ENCODE assay signal across 10 cellular contexts in the genomic region with DNA sequence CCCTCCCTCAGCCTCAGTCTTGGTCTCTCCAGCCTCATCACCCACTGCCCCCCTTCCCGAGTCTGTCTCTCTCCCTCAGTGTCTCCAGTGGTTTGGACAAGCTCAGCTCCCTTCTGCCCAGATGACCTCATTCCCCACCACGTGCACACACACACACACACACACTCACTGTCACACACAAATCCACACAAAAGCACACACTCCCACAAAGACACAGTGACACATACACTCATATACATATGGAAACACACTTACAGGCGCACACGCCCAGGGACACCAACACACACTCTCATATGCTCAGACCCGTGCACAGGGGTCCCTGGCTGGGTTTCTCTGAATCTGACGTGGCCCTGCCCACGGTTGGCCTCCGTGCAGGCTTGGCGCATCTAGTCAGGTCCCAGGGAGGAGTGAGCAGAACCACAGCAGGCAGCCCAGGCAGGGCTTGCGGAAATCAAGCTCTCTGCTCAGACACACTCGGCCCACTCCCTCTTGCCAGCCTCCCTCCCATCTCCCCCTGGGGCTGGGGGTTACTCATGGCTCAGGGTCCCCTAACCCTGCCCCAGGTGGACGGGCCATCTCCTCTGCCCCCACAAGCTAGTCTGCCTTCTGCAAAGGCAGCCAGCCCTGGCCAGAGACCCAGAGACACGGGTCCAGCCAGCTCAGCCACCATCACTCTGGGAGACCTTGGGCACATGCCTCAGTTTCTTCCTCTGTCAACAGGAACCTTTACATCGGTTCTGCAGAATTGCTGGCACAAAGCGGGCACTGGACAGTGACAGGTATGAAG. TPM values are rescaled to one million over a fixed set of nuclear protein-coding genes. Genes with fewer than 3 reads are reported as not detected.
A peak's percentile ranks its signal among the peaks of the same experiment; 100 is the strongest.
DNase-seq lines count a peak whose midpoint lies in the region; ATAC-seq and TF ChIP-seq lines count a peak whose summit lies in the region.
"Had no signal": no experiment of that assay in that cellular context is flagged by ENCODE, and none has a peak within 500 bp of the region (broad histone marks: within the 10 kb centered on the region; RNA-seq: fewer than 3 reads in every experiment).

No MANE protein-coding gene starts in this region.

- intact Hi-C loops in activated CD8-positive, alpha-beta T cell treated with anti-CD3 and anti-CD28 coated beads for 36 hours (cut with micrococcal nuclease) = no loop called here

- DNase-seq in HCEC 1CT (peak; percentile 24), astrocyte of the hippocampus (ENCODE audit: low read depth, low spot score) (peak; percentile 94), kidney glomerular epithelial cell (lab: John Stamatoyannopoulos, UW) (peak; percentile 63), smooth muscle cell (lab: John Stamatoyannopoulos, UW; ENCODE audit: unreplicated experiment) (peak; percentile 55), DMS 273 treated with DMSO at 0.1 percent for 48 hours (lab: John Stamatoyannopoulos, UW) (no peak)
- no peak for DNase-seq in activated CD8-positive, alpha-beta memory T cell treated with anti-CD3 and anti-CD28 coated beads, Interleukin-2, amount 10 ng/mL, durations not matched to agents 7 days and 5 days
- no peak for DNase-seq in activated CD8-positive, alpha-beta T cell treated with anti-CD3 and anti-CD28 coated beads for 36 hours
- no peak for DNase-seq in activated naive CD4-positive, alpha-beta T cell treated with anti-CD3 and anti-CD28 coated beads, Interleukin-2, amount 50 U/mL, for 72 hours (ENCODE audit: low spot score in 2 of 2)
- DNase-seq: DMS79 treated with DMSO at 0.1 percent for 48 hours, NCI-H1105 treated with DMSO at 0.1 percent for 48 hours had no signal

- H3K9me3 Mint-ChIP-seq in activated CD8-positive, alpha-beta memory T cell treated with anti-CD3 and anti-CD28 coated beads, Interleukin-2, amount 10 ng/mL, durations not matched to agents 7 days and 5 days (ENCODE audit: low read depth) = peaks cover 3% of the 10 kb centered on the region
- peaks cover 9% of the 10 kb centered on the region for H3K9me3 Mint-ChIP-seq in activated CD8-positive, alpha-beta T cell treated with anti-CD3 and anti-CD28 coated beads for 36 hours
- peaks cover 6 to 8% of the 10 kb centered on the region in 2 donors for H3K9me3 Mint-ChIP-seq in activated naive CD4-positive, alpha-beta T cell treated with anti-CD3 and anti-CD28 coated beads, Interleukin-2, amount 50 U/mL, for 72 hours

- WGBS in smooth muscle cell (ENCODE audit: low lambda C conversion rate) = 49% methylated on average over 14 of the region's 15 CpGs

- TF ChIP-seq CTCF in smooth muscle cell (IDR thresholded peaks at IDR 0.05; ENCODE audit: borderline replicate concordance, insufficient read depth, poor library complexity, severe bottlenecking) = no peak
- TF ChIP-seq CTCF in activated CD8-positive, alpha-beta T cell treated with anti-CD3 and anti-CD28 coated beads for 36 hours (IDR thresholded peaks at IDR 0.05) = no peak

- no peaks in the 10 kb centered on the region for H3K36me3 ChIP-seq in smooth muscle cell (ENCODE audit: low read depth)

- H3K36me3 Mint-ChIP-seq in activated CD8-positive, alpha-beta memory T cell treated with anti-CD3 and anti-CD28 coated beads, Interleukin-2, amount 10 ng/mL, durations not matched to agents 7 days and 5 days = no peaks in the 10 kb centered on the region
- H3K36me3 Mint-ChIP-seq in activated CD8-positive, alpha-beta T cell treated with anti-CD3 and anti-CD28 coated beads for 36 hours (ENCODE audit: low read depth) = no peaks in the 10 kb centered on the region
- peaks cover 8 to 15% of the 10 kb centered on the region in 2 donors for H3K36me3 Mint-ChIP-seq in activated naive CD4-positive, alpha-beta T cell treated with anti-CD3 and anti-CD28 coated beads, Interleukin-2, amount 50 U/mL, for 72 hours

- CTCF ChIA-PET in activated CD8-positive, alpha-beta memory T cell treated with anti-CD3 and anti-CD28 coated beads, Interleukin-2, amount 10 ng/mL, durations not matched to agents 7 days and 5 days (lab: Charles Lee) = interaction anchor here (1.4 kb wide), 1 partner anchor 33 kb away, joined by 6 read pairs; no protein-coding TSS in a partner anchor
- CTCF ChIA-PET in activated CD8-positive, alpha-beta T cell treated with anti-CD3 and anti-CD28 coated beads for 36 hours (lab: Charles Lee) = interaction anchor here (1.4 kb wide), 1 partner anchor 14 kb away, joined by 3 read pairs; no protein-coding TSS in a partner anchor

- no peaks in the 10 kb centered on the region for H3K4me1 Mint-ChIP-seq in activated CD8-positive, alpha-beta memory T cell treated with anti-CD3 and anti-CD28 coated beads, Interleukin-2, amount 10 ng/mL, durations not matched to agents 7 days and 5 days
- H3K4me1 Mint-ChIP-seq in activated CD8-positive, alpha-beta T cell treated with anti-CD3 and anti-CD28 coated beads for 36 hours (ENCODE audit: low read depth) = no peaks in the 10 kb centered on the region

- no peak overlapping the region for H3K4me3 ChIP-seq in smooth muscle cell

- POLR2A ChIA-PET in activated CD8-positive, alpha-beta T cell treated with anti-CD3 and anti-CD28 coated beads for 36 hours (lab: Charles Lee) = no interaction called here

- H3K27ac ChIP-seq in smooth muscle cell (ENCODE audit: low read depth) = peak overlapping the region; percentile 84

- H3K79me2 ChIP-seq in smooth muscle cell (ENCODE audit: low read depth) = no peaks in the 10 kb centered on the region

- no peaks in the 10 kb centered on the region for H3K27me3 ChIP-seq in smooth muscle cell (ENCODE audit: low read depth)

- H2AFZ ChIP-seq in smooth muscle cell (ENCODE audit: low read depth) = no peak overlapping the region

- H3K27me3 Mint-ChIP-seq in activated CD8-positive, alpha-beta memory T cell treated with anti-CD3 and anti-CD28 coated beads, Interleukin-2, amount 10 ng/mL, durations not matched to agents 7 days and 5 days = peaks cover 15% of the 10 kb centered on the region
- H3K27me3 Mint-ChIP-seq in activated CD8-positive, alpha-beta T cell treated with anti-CD3 and anti-CD28 coated beads for 36 hours = peaks cover 11% of the 10 kb centered on the region

- H3K9me3 ChIP-seq in smooth muscle cell (replicated peaks; ENCODE audit: low read depth) = no peaks in the 10 kb centered on the region

- H3K4me3 Mint-ChIP-seq in activated CD8-positive, alpha-beta memory T cell treated with anti-CD3 and anti-CD28 coated beads, Interleukin-2, amount 10 ng/mL, durations not matched to agents 7 days and 5 days = no peak overlapping the region
- no peak overlapping the region for H3K4me3 Mint-ChIP-seq in activated CD8-positive, alpha-beta T cell treated with anti-CD3 and anti-CD28 coated beads for 36 hours

- H3K9ac ChIP-seq in smooth muscle cell (ENCODE audit: low read depth) = peak overlapping the region; percentile 18

- no peak for ATAC-seq in activated CD8-positive, alpha-beta memory T cell treated with anti-CD3 and anti-CD28 coated beads, Interleukin-2, amount 10 ng/mL, durations not matched to agents 7 days and 5 days
- no peak for ATAC-seq in activated CD8-positive, alpha-beta T cell treated with anti-CD3 and anti-CD28 coated beads for 36 hours
- no peak for ATAC-seq in activated naive CD4-positive, alpha-beta T cell treated with anti-CD3 and anti-CD28 coated beads, Interleukin-2, amount 50 U/mL, for 72 hours

- H3F3A ChIP-seq in smooth muscle cell (ENCODE audit: low read depth) = no peaks in the 10 kb centered on the region

- no peaks in the 10 kb centered on the region for H4K20me1 ChIP-seq in smooth muscle cell (ENCODE audit: low read depth)

- H3K4me2 ChIP-seq in smooth muscle cell = peak overlapping the region; percentile 17

- H3K27ac Mint-ChIP-seq in activated CD8-positive, alpha-beta memory T cell treated with anti-CD3 and anti-CD28 coated beads, Interleukin-2, amount 10 ng/mL, durations not matched to agents 7 days and 5 days = no peak overlapping the region
- H3K27ac Mint-ChIP-seq in activated CD8-positive, alpha-beta T cell treated with anti-CD3 and anti-CD28 coated beads for 36 hours = no peak overlapping the region
- peak overlapping the region in 1 of 2 donors; percentile 1 for H3K27ac Mint-ChIP-seq in activated naive CD4-positive, alpha-beta T cell treated with anti-CD3 and anti-CD28 coated beads, Interleukin-2, amount 50 U/mL, for 72 hours

- peaks cover 31% of the 10 kb centered on the region for H3K4me1 ChIP-seq in smooth muscle cell (ENCODE audit: low read depth)

RNA-seq across cellular contexts. Expression of gene FAM131C, which starts 38.5 kb away (rescaled TPM):
- 0.76 and 1.5 TPM in 2 replicates for total RNA-seq in smooth muscle cell
- polyA plus RNA-seq in smooth muscle cell = 1.4 and 2.4 TPM in 2 replicates
- 1 to 10 TPM in 1 of 2 experiments, under 1 TPM in 1; 0.91 to 1.8 TPM for total RNA-seq in activated CD8-positive, alpha-beta memory T cell treated with anti-CD3 and anti-CD28 coated beads, Interleukin-2, amount 10 ng/mL, durations not matched to agents 7 days and 5 days
- under 1 TPM; 0.70 to 0.87 TPM for total RNA-seq in activated CD8-positive, alpha-beta T cell treated with anti-CD3 and anti-CD28 coated beads for 36 hours
- 1 to 10 TPM in 1 of 2 donors, not detected in 1; 1.2 TPM for total RNA-seq in activated naive CD4-positive, alpha-beta T cell treated with anti-CD3 and anti-CD28 coated beads, Interleukin-2, amount 50 U/mL, for 72 hours

RNA-seq across cellular contexts. Expression of gene EPHA2, which starts 43.9 kb away (rescaled TPM):
- total RNA-seq in smooth muscle cell = 34.8 and 41.1 TPM in 2 replicates
- polyA plus RNA-seq in smooth muscle cell = 27.3 and 48.4 TPM in 2 replicates
- not detected for total RNA-seq in activated CD8-positive, alpha-beta memory T cell treated with anti-CD3 and anti-CD28 coated beads, Interleukin-2, amount 10 ng/mL, durations not matched to agents 7 days and 5 days
- total RNA-seq in activated CD8-positive, alpha-beta T cell treated with anti-CD3 and anti-CD28 coated beads for 36 hours = not detected
- total RNA-seq in activated naive CD4-positive, alpha-beta T cell treated with anti-CD3 and anti-CD28 coated beads, Interleukin-2, amount 50 U/mL, for 72 hours = under 1 TPM; 0.07 to 0.16 TPM

Comparison
In these comparisons a context has a peak if more than half of its experiments do, and no peak if none do; other contexts are left out.
1. DNase-seq: peak in HCEC 1CT (single experiment), astrocyte of the hippocampus (single experiment), kidney glomerular epithelial cell (single experiment) and smooth muscle cell (single experiment); none in activated CD8-positive, alpha-beta memory T cell treated with anti-CD3 and anti-CD28 coated beads, Interleukin-2, amount 10 ng/mL, durations not matched to agents 7 days and 5 days (single experiment), DMS 273 treated with DMSO at 0.1 percent for 48 hours (single experiment), activated CD8-positive, alpha-beta T cell treated with anti-CD3 and anti-CD28 coated beads for 36 hours (single experiment) and activated naive CD4-positive, alpha-beta T cell treated with anti-CD3 and anti-CD28 coated beads, Interleukin-2, amount 50 U/mL, for 72 hours (0 of 2).
2. RNA of gene EPHA2, which starts 43.9 kb away (total RNA-seq): 34.8 to 41.1 TPM in smooth muscle cell; not detected in activated CD8-positive, alpha-beta memory T cell treated with anti-CD3 and anti-CD28 coated beads, Interleukin-2, amount 10 ng/mL, durations not matched to agents 7 days and 5 days, 0.07 to 0.16 TPM in activated naive CD4-positive, alpha-beta T cell treated with anti-CD3 and anti-CD28 coated beads, Interleukin-2, amount 50 U/mL, for 72 hours and not detected in activated CD8-positive, alpha-beta T cell treated with anti-CD3 and anti-CD28 coated beads for 36 hours; every median in the first group is over 10 times any median in the second.